ENCODE assay signal across 25 cellular contexts in the genomic region with DNA sequence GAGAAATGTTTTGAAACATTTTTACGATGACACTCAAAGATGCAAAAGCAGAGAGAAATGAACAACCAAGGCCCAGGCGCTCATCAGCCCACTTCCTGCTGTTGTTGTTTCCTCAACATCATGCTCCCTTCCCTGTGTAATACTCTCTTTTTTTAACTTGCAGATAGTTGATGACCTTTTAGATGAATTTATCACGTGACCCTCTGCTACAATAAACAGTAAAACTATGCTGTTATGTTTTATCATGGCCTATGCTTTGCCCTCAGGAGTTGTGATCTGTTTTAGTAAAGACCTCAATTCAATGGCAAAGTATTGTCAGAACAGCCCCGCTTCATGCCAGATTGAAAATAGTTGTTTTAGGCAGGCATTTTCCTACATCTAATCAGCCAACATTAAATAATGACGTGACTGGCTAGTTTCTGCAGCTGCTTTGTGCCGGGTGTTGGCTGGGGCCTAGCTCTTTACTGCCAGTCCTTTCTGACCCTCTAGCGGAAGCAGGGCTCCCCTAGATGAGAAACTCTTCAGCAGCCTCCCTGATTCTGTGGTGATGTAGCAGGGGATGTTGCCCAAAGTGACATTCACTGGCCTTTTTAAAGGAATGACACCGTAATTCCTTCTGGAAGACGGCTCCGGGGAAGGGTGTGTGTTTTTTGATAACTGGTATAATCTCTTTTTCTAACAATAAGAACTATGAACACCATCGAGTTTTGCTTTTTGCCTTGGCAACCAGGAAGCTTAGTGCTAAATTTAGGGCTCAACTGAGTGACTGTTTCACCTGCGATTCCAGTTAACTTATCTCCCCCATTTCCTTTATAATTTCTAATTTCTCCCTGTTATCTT. TPM values are rescaled to one million over a fixed set of nuclear protein-coding genes. Genes with fewer than 3 reads are reported as not detected.
DNase-seq lines count a peak whose midpoint lies in the region; ATAC-seq and TF ChIP-seq lines count a peak whose summit lies in the region.
"Had no signal": no experiment of that assay in that cellular context is flagged by ENCODE, and none has a peak within 500 bp of the region (broad histone marks: within the 10 kb centered on the region; RNA-seq: fewer than 3 reads in every experiment).

No MANE protein-coding gene starts in this region.

- no peak overlapping the region for H3K4me3 ChIP-seq in ascending aorta
- H3K4me3 ChIP-seq in left ventricle myocardium inferior: no peak overlapping the region
- H3K4me3 ChIP-seq: cardiac muscle cell, SJCRH30, testis had no signal

- H3K27me3 Mint-ChIP-seq in neural crest cell (ENCODE audit: low read depth): no peaks in the 10 kb centered on the region

- H3K9me3 Mint-ChIP-seq in neural crest cell: peaks cover 2% of the 10 kb centered on the region

- DNase-seq in GM20000 (ENCODE audit: low spot score) (peak; percentile 4), ascending aorta (ENCODE audit: low spot score in 2 of 2) (peak in 1 of 2 donors; percentile 64), left ventricle myocardium inferior (no peak), neural crest cell (ENCODE audit: low read depth, low spot score) (no peak), glomerular visceral epithelial cell (ENCODE audit: extremely low spot score) (no peak), anterior cingulate cortex (lab: John Stamatoyannopoulos, UW) (no peak), COLO668 (lab: John Stamatoyannopoulos, UW; ENCODE audit: unreplicated experiment) (no peak)
- DNase-seq: ACHN; activated CD4-positive, alpha-beta T cell treated with anti-CD3 and anti-CD28 coated beads, Interleukin-2, amount 50 U/mL, for 4 hours; activated effector memory CD4-positive, alpha-beta T cell treated with Interleukin-2 at 50 U/mL for 16 hours; C1 segment of cervical spinal cord; DMS 273 treated with DMSO at 0.1 percent for 48 hours; KG1; MV-4-11; NCI-H1930; NCI-H2227 treated with DMSO at 0.1 percent for 48 hours; NCI-H748 treated with DMSO at 0.1 percent for 48 hours; occipital lobe; OCI-M1; SJCRH30; testis; WERI-Rb-1 had no signal

- no peak for ATAC-seq in GM18909 (IDR thresholded peaks at IDR 0.05; ENCODE audit: poor library complexity, unreplicated experiment)

- H3K27ac ChIP-seq in ascending aorta (peak overlapping the region; percentile 62 to 64), left ventricle myocardium inferior (replicated peaks) (peak overlapping the region; percentile 17)
- H3K27ac ChIP-seq: cardiac muscle cell, epithelial cell of prostate, SJCRH30, testis, WERI-Rb-1 had no signal

- no peak overlapping the region for H3K4me3 Mint-ChIP-seq in neural crest cell

- H3K27me3 ChIP-seq in ascending aorta: no peaks in the 10 kb centered on the region
- no peaks in the 10 kb centered on the region for H3K27me3 ChIP-seq in left ventricle myocardium inferior (ENCODE audit: low read depth)
- H3K27me3 ChIP-seq: cardiac muscle cell, SJCRH30, testis had no signal

- no peak for TF ChIP-seq CTCF in GM20000 (IDR thresholded peaks at IDR 0.05; ENCODE audit: extremely low read depth, missing control alignments)
- TF ChIP-seq CTCF in ascending aorta (IDR thresholded peaks at IDR 0.05): no peak
- TF ChIP-seq CTCF in left ventricle myocardium inferior (IDR thresholded peaks at IDR 0.05; ENCODE audit: borderline replicate concordance): no peak
- TF ChIP-seq CTCF in neural crest cell (conservative IDR thresholded peaks at IDR 0.05): no peak

- H3K36me3 ChIP-seq in ascending aorta (no peaks in the 10 kb centered on the region), left ventricle myocardium inferior (no peaks in the 10 kb centered on the region)
- H3K36me3 ChIP-seq: cardiac muscle cell, SJCRH30, WERI-Rb-1 had no signal

- H3K27ac Mint-ChIP-seq in neural crest cell (ENCODE audit: unreplicated experiment): peak overlapping the region; percentile 44

- peaks cover 23% of the 10 kb centered on the region for H3K4me1 Mint-ChIP-seq in neural crest cell

- H3K9me3 ChIP-seq in ascending aorta (no peaks in the 10 kb centered on the region), left ventricle myocardium inferior (replicated peaks) (no peaks in the 10 kb centered on the region)
- H3K9me3 ChIP-seq: SJCRH30, testis had no signal

- intact Hi-C loops in ascending aorta (cut with DNase I): no loop called here
- intact Hi-C loops in left ventricle myocardium inferior (cut with micrococcal nuclease): no loop called here

- no peaks in the 10 kb centered on the region for H3K36me3 Mint-ChIP-seq in neural crest cell (ENCODE audit: low read depth)

- H3K4me1 ChIP-seq in ascending aorta (peaks cover 4 to 8% of the 10 kb centered on the region in 2 donors), left ventricle myocardium inferior (peaks cover 17% of the 10 kb centered on the region)
- H3K4me1 ChIP-seq: SJCRH30, testis had no signal

RNA-seq across cellular contexts. Expression of gene ADAMTS15, which starts 40.0 kb away (rescaled TPM):
- total RNA-seq in ascending aorta (20.4 TPM), left ventricle myocardium inferior (22.9 TPM), neural crest cell (7.5 and 7.7 TPM in 2 replicates)

RNA-seq across cellular contexts. Expression of gene ADAMTS8, which starts 60.0 kb away (rescaled TPM):
- 0.64 TPM for total RNA-seq in ascending aorta
- 0.85 TPM for total RNA-seq in left ventricle myocardium inferior
- 0.21 TPM in 1 of 2 replicates, not detected in the other for total RNA-seq in neural crest cell
- total RNA-seq: SJCRH30 had no signal
